ENCODE assay signal across 15 cellular contexts in the genomic region with DNA sequence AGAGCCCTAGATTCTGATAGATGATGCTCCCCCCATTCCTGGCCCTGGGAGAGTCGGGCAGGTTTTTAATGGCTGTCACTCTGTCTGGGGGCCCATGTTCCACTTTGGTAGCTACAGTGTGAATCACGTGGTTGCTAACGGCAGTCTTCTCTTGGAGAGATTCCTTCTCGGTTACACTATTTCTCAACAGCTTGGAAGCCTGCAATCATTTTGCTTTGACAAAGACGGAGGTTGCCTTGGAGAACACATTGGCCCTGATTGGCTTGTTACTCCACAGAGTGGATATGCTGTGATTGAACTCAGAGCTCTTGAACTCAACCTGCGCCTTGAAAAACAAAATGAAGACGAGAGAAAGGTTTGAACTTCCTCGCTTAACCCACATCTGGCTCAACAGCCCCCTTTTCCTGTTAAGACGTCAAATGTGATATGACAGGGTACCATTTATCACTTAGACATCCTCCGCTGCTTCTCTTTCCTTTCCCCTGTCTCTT.
A peak's percentile ranks its signal among the peaks of the same experiment; 100 is the strongest.
DNase-seq lines count a peak whose midpoint lies in the region; ATAC-seq and TF ChIP-seq lines count a peak whose summit lies in the region.
"Had no signal": no experiment of that assay in that cellular context is flagged by ENCODE, and none has a peak within 500 bp of the region (broad histone marks: within the 10 kb centered on the region; RNA-seq: fewer than 3 reads in every experiment).

No MANE protein-coding gene starts in this region.

- no peaks in the 10 kb centered on the region for H3K9me3 Mint-ChIP-seq in activated T-cell treated with anti-CD3 and anti-CD28 coated beads, Interleukin-2, amount 50 U/mL, for 4 hours
- H3K9me3 Mint-ChIP-seq in activated T-cell treated with anti-CD3 and anti-CD28 coated beads, Interleukin-2, amount 50 U/mL, for 72 hours, result no peaks in the 10 kb centered on the region

- intact Hi-C loops in lower lobe of right lung (cut with DNase I), result no loop called here

- H3K27me3 ChIP-seq in lower lobe of right lung (ENCODE audit: low read depth) (no peaks in the 10 kb centered on the region), WERI-Rb-1 (ENCODE audit: insufficient read depth, low read depth, severe bottlenecking) (peaks cover 38% of the 10 kb centered on the region)
- H3K27me3 ChIP-seq: vagina had no signal

- H3K27ac ChIP-seq in lower lobe of right lung, result no peak overlapping the region
- H3K27ac ChIP-seq in WERI-Rb-1, result no peak overlapping the region
- H3K27ac ChIP-seq: vagina had no signal

- no peaks in the 10 kb centered on the region for H3K27me3 Mint-ChIP-seq in activated T-cell treated with anti-CD3 and anti-CD28 coated beads, Interleukin-2, amount 50 U/mL, for 4 hours (ENCODE audit: low read depth)
- H3K27me3 Mint-ChIP-seq in activated T-cell treated with anti-CD3 and anti-CD28 coated beads, Interleukin-2, amount 50 U/mL, for 72 hours (ENCODE audit: low read depth), result no peaks in the 10 kb centered on the region

- H3K4me1 Mint-ChIP-seq in activated T-cell treated with anti-CD3 and anti-CD28 coated beads, Interleukin-2, amount 50 U/mL, for 4 hours (ENCODE audit: low read depth), result peaks cover 33% of the 10 kb centered on the region
- H3K4me1 Mint-ChIP-seq in activated T-cell treated with anti-CD3 and anti-CD28 coated beads, Interleukin-2, amount 50 U/mL, for 72 hours (ENCODE audit: low read depth), result peaks cover 24% of the 10 kb centered on the region

- H3K36me3 Mint-ChIP-seq in activated T-cell treated with anti-CD3 and anti-CD28 coated beads, Interleukin-2, amount 50 U/mL, for 4 hours (ENCODE audit: insufficient read depth), result no peaks in the 10 kb centered on the region
- peaks cover 0 to 4% of the 10 kb centered on the region in 2 donors for H3K36me3 Mint-ChIP-seq in activated T-cell treated with anti-CD3 and anti-CD28 coated beads, Interleukin-2, amount 50 U/mL, for 72 hours (ENCODE audit: insufficient read depth in 2 of 2)

- no peak for DNase-seq in activated T-cell treated with anti-CD3 and anti-CD28 coated beads, Interleukin-2, amount 50 U/mL, for 4 hours
- DNase-seq in activated T-cell treated with anti-CD3 and anti-CD28 coated beads, Interleukin-2, amount 50 U/mL, for 1 hour, result no peak
- no peak for DNase-seq in activated T-cell treated with anti-CD3 and anti-CD28 coated beads, Interleukin-2, amount 50 U/mL, for 72 hours
- DNase-seq in lower lobe of right lung (no peak), NCI-H1930 (lab: John Stamatoyannopoulos, UW) (no peak), cerebellar nuclear complex (lab: John Stamatoyannopoulos, UW) (no peak), WERI-Rb-1 (no peak)
- DNase-seq in stimulated activated CD8-positive, alpha-beta memory T cell treated with anti-CD3 and anti-CD28 coated beads, Interleukin-4, amount 100 ng/mL, for 48 hours, result peak; percentile 28
- DNase-seq: ACHN; DMS79 treated with DMSO at 0.1 percent for 48 hours; heart right ventricle; IMR-90; NCI-H1694 treated with DMSO at 0.1 percent for 48 hours; stimulated activated CD4-positive, alpha-beta T cell treated with anti-CD3 and anti-CD28 coated beads, Interleukin-12 subunit alpha, Interleukin-12 subunit beta, amount 100 ng/mL, for 4 hours had no signal

- TF ChIP-seq CTCF in lower lobe of right lung (IDR thresholded peaks at IDR 0.05), result no peak
- no peak for TF ChIP-seq CTCF in WERI-Rb-1 (IDR thresholded peaks at IDR 0.05; ENCODE audit: low read depth, low read length)

- ATAC-seq in activated T-cell treated with anti-CD3 and anti-CD28 coated beads, Interleukin-2, amount 50 U/mL, for 4 hours, result peak; percentile 23 to 38
- no peak for ATAC-seq in activated T-cell treated with anti-CD3 and anti-CD28 coated beads, Interleukin-2, amount 50 U/mL, for 72 hours (replicated peaks in 1 of 2)
- peak; percentile 61 to 63 for ATAC-seq in lower lobe of right lung

- H3K9me3 ChIP-seq in lower lobe of right lung (no peaks in the 10 kb centered on the region), WERI-Rb-1 (ENCODE audit: severe bottlenecking) (no peaks in the 10 kb centered on the region)
- H3K9me3 ChIP-seq: vagina had no signal

- no peak overlapping the region for H3K27ac Mint-ChIP-seq in activated T-cell treated with anti-CD3 and anti-CD28 coated beads, Interleukin-2, amount 50 U/mL, for 72 hours

- H3K4me1 ChIP-seq in lower lobe of right lung, result peaks cover 12% of the 10 kb centered on the region

- peak overlapping the region; percentile 66 for H3K4me3 Mint-ChIP-seq in activated T-cell treated with anti-CD3 and anti-CD28 coated beads, Interleukin-2, amount 50 U/mL, for 4 hours
- peak overlapping the region; percentile 34 to 58 for H3K4me3 Mint-ChIP-seq in activated T-cell treated with anti-CD3 and anti-CD28 coated beads, Interleukin-2, amount 50 U/mL, for 72 hours

- H3K4me3 ChIP-seq in lower lobe of right lung (no peak overlapping the region), WERI-Rb-1 (ENCODE audit: low read depth, low read length) (no peak overlapping the region)
- H3K4me3 ChIP-seq: heart right ventricle, vagina had no signal

- H3K36me3 ChIP-seq in lower lobe of right lung, result no peaks in the 10 kb centered on the region
- H3K36me3 ChIP-seq in WERI-Rb-1, result no peaks in the 10 kb centered on the region
- H3K36me3 ChIP-seq: heart right ventricle, vagina had no signal

Comparison
In these comparisons a context has a peak if more than half of its experiments do, and no peak if none do; other contexts are left out.
1. ATAC-seq: peak in activated T-cell treated with anti-CD3 and anti-CD28 coated beads, Interleukin-2, amount 50 U/mL, for 4 hours (2 of 2) and lower lobe of right lung (2 of 2); none in activated T-cell treated with anti-CD3 and anti-CD28 coated beads, Interleukin-2, amount 50 U/mL, for 72 hours (0 of 2).